In the genomic region with DNA sequence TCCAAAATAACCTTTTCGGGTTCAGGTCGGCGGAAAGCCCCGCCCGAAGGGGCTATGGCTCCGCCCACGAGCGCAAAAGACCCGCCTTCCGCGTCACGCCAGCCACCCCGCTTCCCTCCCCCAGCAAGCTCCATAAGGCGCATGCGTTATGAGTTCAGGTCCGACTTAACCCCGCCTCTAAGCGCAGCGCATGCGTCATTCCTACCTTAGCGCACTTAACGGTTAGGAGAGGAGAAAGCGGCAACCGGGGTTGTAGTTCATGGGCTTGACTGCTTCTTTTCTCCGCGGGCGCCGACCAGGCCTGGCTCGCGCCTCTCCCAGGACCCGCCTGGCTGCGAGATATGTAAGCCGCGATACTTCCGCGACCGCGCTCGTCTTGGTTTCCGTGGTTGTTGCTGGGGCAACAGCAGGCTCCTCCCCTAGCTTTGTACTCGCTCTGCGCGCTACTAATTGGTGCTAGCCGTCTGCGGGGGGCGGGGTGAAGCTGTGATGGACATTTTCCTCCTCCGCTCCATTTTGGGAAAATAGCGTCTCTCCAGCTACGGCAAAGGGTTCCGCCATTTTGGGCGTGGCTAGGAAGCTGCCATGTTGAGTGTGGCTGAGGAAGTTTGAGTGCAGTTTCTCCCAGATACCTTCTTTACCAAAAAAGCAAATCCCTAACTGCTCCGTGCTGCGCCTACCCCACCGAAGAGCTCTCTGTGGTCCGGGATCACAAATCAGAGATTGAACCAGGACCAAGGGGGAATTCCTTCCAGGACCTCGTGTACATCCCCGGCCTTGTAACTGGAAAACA, we compare ENCODE assay signal across 8 cellular contexts. TPM values are rescaled to one million over a fixed set of nuclear protein-coding genes. Genes with fewer than 3 reads are reported as not detected.
DNase-seq lines count a peak whose midpoint lies in the region; ATAC-seq and TF ChIP-seq lines count a peak whose summit lies in the region.

Gene B9D2 (minus strand): TSS at position 397 of the 793 bp plus-strand sequence. CDS start 630 bp downstream, outside the sequence.

- H2AFZ ChIP-seq in KMS-11 (ENCODE audit: low read depth): peak within 1 kb of the TSS; percentile 70

- no peaks in the 10 kb centered on the region for H4K20me1 ChIP-seq in KMS-11 (ENCODE audit: insufficient read depth)

- no peak for TF ChIP-seq EP300 in esophagus muscularis mucosa (IDR thresholded peaks at IDR 0.05)

- H3K4me3 ChIP-seq in KMS-11 (IDR thresholded peaks at IDR 0.05; ENCODE audit: insufficient read depth, low read depth, low read length) (no peak within 1 kb of the TSS), Peyer's patch (peak within 1 kb of the TSS; percentile 54 to 82 (median 70)), esophagus muscularis mucosa (peak within 1 kb of the TSS; percentile 65 to 82 (median 74)), muscle layer of duodenum (ENCODE audit: low read depth in 1 of 2, low read length in 2 of 2) (peak within 1 kb of the TSS; percentile 80 to 87)

- H3K27ac ChIP-seq in KMS-11: peak within 1 kb of the TSS; percentile 97
- H3K27ac ChIP-seq in Peyer's patch: peak within 1 kb of the TSS; percentile 91 to 99 (median 94)
- H3K27ac ChIP-seq in esophagus muscularis mucosa (replicated peaks in 1 of 4): peak within 1 kb of the TSS; percentile 93 to 99 (median 96)
- peak within 1 kb of the TSS; percentile 97 for H3K27ac ChIP-seq in muscle layer of duodenum (ENCODE audit: low read length)

- no peak for TF ChIP-seq CTCF in KMS-11 (conservative IDR thresholded peaks at IDR 0.05; ENCODE audit: low read depth, low read length)
- no peak for TF ChIP-seq CTCF in Peyer's patch (IDR thresholded peaks at IDR 0.05)
- TF ChIP-seq CTCF in esophagus muscularis mucosa (IDR thresholded peaks at IDR 0.05): no peak

- no peaks in the 10 kb centered on the region for H3K9me3 ChIP-seq in Peyer's patch
- H3K9me3 ChIP-seq in esophagus muscularis mucosa: no peaks in the 10 kb centered on the region
- H3K9me3 ChIP-seq in muscle layer of duodenum (ENCODE audit: control insufficient read depth in 1 of 2, low read length in 2 of 2): no peaks in the 10 kb centered on the region

- H3K36me3 Mint-ChIP-seq in activated T-cell treated with anti-CD3 and anti-CD28 coated beads, Interleukin-2, amount 50 U/mL, for 72 hours (ENCODE audit: insufficient read depth in 2 of 2): peaks cover 2 to 3% of the 10 kb centered on the region in 2 donors

- intact Hi-C loops in esophagus muscularis mucosa (cut with DNase I): no loop called here

- peaks cover 39% of the 10 kb centered on the region for H3K4me1 Mint-ChIP-seq in activated T-cell treated with anti-CD3 and anti-CD28 coated beads, Interleukin-2, amount 50 U/mL, for 72 hours (ENCODE audit: low read depth)

- H3K9ac ChIP-seq in KMS-11: peak within 1 kb of the TSS; percentile 95

- ATAC-seq in GM21737 (IDR thresholded peaks at IDR 0.05; ENCODE audit: unreplicated experiment): peak; percentile 74
- ATAC-seq in activated T-cell treated with anti-CD3 and anti-CD28 coated beads, Interleukin-2, amount 50 U/mL, for 72 hours (replicated peaks in 1 of 2): peak; percentile 98

- H3K27ac Mint-ChIP-seq in activated T-cell treated with anti-CD3 and anti-CD28 coated beads, Interleukin-2, amount 50 U/mL, for 72 hours: peak within 1 kb of the TSS; percentile 88

- H3K4me1 ChIP-seq in KMS-11 (ENCODE audit: low read depth, poor library complexity, severe bottlenecking) (peaks cover 20% of the 10 kb centered on the region), Peyer's patch (peaks cover 0 to 29% (median 2%) of the 10 kb centered on the region in 4 donors), esophagus muscularis mucosa (peaks cover 5 to 26% (median 20%) of the 10 kb centered on the region in 4 donors), muscle layer of duodenum (ENCODE audit: control insufficient read depth in 1 of 2, insufficient read depth in 2 of 2, low read length in 2 of 2) (peaks cover 0 to 18% of the 10 kb centered on the region in 2 donors)

- no peaks in the 10 kb centered on the region for H3K27me3 ChIP-seq in KMS-11 (ENCODE audit: insufficient read depth, low read depth)
- no peaks in the 10 kb centered on the region for H3K27me3 ChIP-seq in Peyer's patch
- no peaks in the 10 kb centered on the region for H3K27me3 ChIP-seq in esophagus muscularis mucosa
- no peaks in the 10 kb centered on the region for H3K27me3 ChIP-seq in muscle layer of duodenum (ENCODE audit: low read depth, low read length)

- no peaks in the 10 kb centered on the region for H3K27me3 Mint-ChIP-seq in activated T-cell treated with anti-CD3 and anti-CD28 coated beads, Interleukin-2, amount 50 U/mL, for 72 hours (ENCODE audit: low read depth)

- DNase-seq in DMS53 treated with DMSO at 0.1 percent for 48 hours (lab: John Stamatoyannopoulos, UW; ENCODE audit: unreplicated experiment) (peak; percentile 99), Peyer's patch (peak; percentile 98 to 99 (median 98)), esophagus muscularis mucosa (ENCODE audit: extremely low spot score) (peak; percentile 99)
- DNase-seq in activated T-cell treated with anti-CD3 and anti-CD28 coated beads, Interleukin-2, amount 50 U/mL, for 72 hours: peak; percentile 96 to 99
- peak; percentile 96 to 99 for DNase-seq in stimulated activated CD8-positive, alpha-beta memory T cell treated with anti-CD3 and anti-CD28 coated beads, Interleukin-7, amount 100 ng/mL, for 4 hours (ENCODE audit: low read depth in 2 of 2)

- WGBS in esophagus muscularis mucosa: 0% methylated on average over 47 of the region's 57 CpGs

- H3K36me3 ChIP-seq in KMS-11 (ENCODE audit: insufficient read depth): no peaks in the 10 kb centered on the region
- no peaks in the 10 kb centered on the region for H3K36me3 ChIP-seq in Peyer's patch
- peaks cover 0 to 4% (median 0%) of the 10 kb centered on the region in 4 donors for H3K36me3 ChIP-seq in esophagus muscularis mucosa
- peaks cover 0 to 4% of the 10 kb centered on the region in 2 donors for H3K36me3 ChIP-seq in muscle layer of duodenum (ENCODE audit: control insufficient read depth in 1 of 2, insufficient read depth in 2 of 2, low read length in 2 of 2)

- H3K4me2 ChIP-seq in KMS-11: peak within 1 kb of the TSS; percentile 90

- H3K4me3 Mint-ChIP-seq in activated T-cell treated with anti-CD3 and anti-CD28 coated beads, Interleukin-2, amount 50 U/mL, for 72 hours: peak within 1 kb of the TSS; percentile 95 to 98

- H3K9me3 Mint-ChIP-seq in activated T-cell treated with anti-CD3 and anti-CD28 coated beads, Interleukin-2, amount 50 U/mL, for 72 hours: no peaks in the 10 kb centered on the region

- H3K79me2 ChIP-seq in KMS-11 (ENCODE audit: insufficient read depth, low read depth): no peaks in the 10 kb centered on the region

- TF ChIP-seq POLR2A in Peyer's patch (IDR thresholded peaks at IDR 0.05): peak; percentile 29 to 32
- TF ChIP-seq POLR2A in esophagus muscularis mucosa (IDR thresholded peaks at IDR 0.05; ENCODE audit: low read depth): peak; percentile 13

RNA-seq across cellular contexts. Expression of gene B9D2, which starts in this region (rescaled TPM):
- total RNA-seq in Peyer's patch: 1 to 10 TPM in 3 of 4 donors, not detected in 1; 3.6 to 6.8 (median 3.8) TPM
- 1 to 10 TPM; 6.4 to 7.7 TPM for total RNA-seq in activated T-cell treated with anti-CD3 and anti-CD28 coated beads, Interleukin-2, amount 50 U/mL, for 72 hours
- total RNA-seq in esophagus muscularis mucosa: 1 to 10 TPM; 4.9 to 9.3 (median 6.9) TPM
